ENCODE assay signal across 34 cellular contexts in genomic region chr11:94993400-94993943, GRCh38. TPM values are rescaled to one million over a fixed set of nuclear protein-coding genes. Genes with fewer than 3 reads are reported as not detected.
"Had no signal": no experiment of that assay in that cellular context is flagged by ENCODE, and none has a peak within 500 bp of the region (broad histone marks: within the 10 kb centered on the region; RNA-seq: fewer than 3 reads in every experiment).

No MANE protein-coding gene starts in this region.

- ATAC-seq: activated CD4-positive, alpha-beta T cell treated with anti-CD3 and anti-CD28 coated beads for 36 hours; activated CD8-positive, alpha-beta memory T cell treated with anti-CD3 and anti-CD28 coated beads, Interleukin-2, amount 10 ng/mL, durations not matched to agents 7 days and 5 days; activated CD8-positive, alpha-beta T cell treated with anti-CD3 and anti-CD28 coated beads, Interleukin-2, amount 10 ng/mL, durations not matched to agents 7 days and 5 days; activated naive CD8-positive, alpha-beta T cell treated with anti-CD3 and anti-CD28 coated beads, Interleukin-2, amount 50 U/mL, for 24 hours; body of pancreas; effector memory CD8-positive, alpha-beta T cell; foreskin keratinocyte; gastrocnemius medialis; heart left ventricle had no signal

- H3K9me3 ChIP-seq: adrenal gland, body of pancreas, esophagus muscularis mucosa, gastrocnemius medialis, heart left ventricle had no signal

- H3K4me1 ChIP-seq: adrenal gland, body of pancreas, esophagus muscularis mucosa, foreskin keratinocyte, gastrocnemius medialis, heart left ventricle had no signal

- H3K4me3 ChIP-seq: adrenal gland, body of pancreas, esophagus muscularis mucosa, gastrocnemius medialis, heart left ventricle had no signal

- DNase-seq: activated CD4-positive, alpha-beta memory T cell treated with anti-CD3 and anti-CD28 coated beads for 36 hours; activated CD4-positive, alpha-beta T cell treated with anti-CD3 and anti-CD28 coated beads for 36 hours; activated CD4-positive, alpha-beta T cell treated with anti-CD3 and anti-CD28 coated beads, Interleukin-2, amount 10 ng/mL, durations not matched to agents 24 days and 14 days; activated CD4-positive, CD25-positive, alpha-beta regulatory T cell; activated CD4-positive, CD25-positive, alpha-beta regulatory T cell treated with anti-CD3 and anti-CD28 coated beads, Interleukin-2, amount 50 U/mL, for 72 hours; activated CD8-positive, alpha-beta memory T cell treated with anti-CD3 and anti-CD28 coated beads, Interleukin-2, amount 10 ng/mL, durations not matched to agents 7 days and 5 days; activated CD8-positive, alpha-beta memory T cell treated with anti-CD3 and anti-CD28 coated beads, Interleukin-2, amount 50 U/mL, for 4 hours; activated CD8-positive, alpha-beta T cell treated with anti-CD3 and anti-CD28 coated beads, Interleukin-2, amount 10 ng/mL, durations not matched to agents 7 days and 5 days; activated effector memory CD4-positive, alpha-beta T cell treated with anti-CD3 and anti-CD28 coated beads, Interleukin-2, amount 50 U/mL, for 16 hours; activated naive CD4-positive, alpha-beta T cell treated with anti-CD3 and anti-CD28 coated beads for 36 hours; activated naive CD8-positive, alpha-beta T cell treated with anti-CD3 and anti-CD28 coated beads for 36 hours; activated naive CD8-positive, alpha-beta T cell treated with anti-CD3 and anti-CD28 coated beads, Interleukin-2, amount 50 U/mL, for 24 hours; activated T-cell treated with anti-CD3 and anti-CD28 coated beads, Interleukin-2, amount 50 U/mL, for 1 hour; activated T-cell treated with anti-CD3 and anti-CD28 coated beads, Interleukin-2, amount 50 U/mL, for 48 hours; adrenal gland; amygdala; aorta; body of pancreas; caudate nucleus; cortex of kidney; dermis blood vessel endothelial cell; effector CD4-positive, alpha-beta T cell; effector memory CD8-positive, alpha-beta T cell; erythroblast; foreskin keratinocyte; gastrocnemius medialis; glutamatergic neuron; heart left ventricle had no signal

- H3K27me3 ChIP-seq: adrenal gland, body of pancreas, esophagus muscularis mucosa, gastrocnemius medialis, heart left ventricle had no signal

- H3K27ac ChIP-seq: adrenal gland, body of pancreas, esophagus muscularis mucosa, foreskin keratinocyte, gastrocnemius medialis, heart left ventricle had no signal

- H3K36me3 ChIP-seq: adrenal gland, gastrocnemius medialis had no signal

- FAIRE-seq: colon had no signal

RNA-seq across cellular contexts. Expression of gene KDM4E, which starts 31.6 kb away (rescaled TPM):
- total RNA-seq: activated CD4-positive, alpha-beta memory T cell treated with anti-CD3 and anti-CD28 coated beads for 36 hours; activated CD4-positive, alpha-beta T cell treated with anti-CD3 and anti-CD28 coated beads for 36 hours; activated CD4-positive, alpha-beta T cell treated with anti-CD3 and anti-CD28 coated beads, Interleukin-2, amount 10 ng/mL, durations not matched to agents 24 days and 14 days; activated CD8-positive, alpha-beta memory T cell treated with anti-CD3 and anti-CD28 coated beads for 36 hours; activated CD8-positive, alpha-beta memory T cell treated with anti-CD3 and anti-CD28 coated beads, Interleukin-2, amount 10 ng/mL, durations not matched to agents 7 days and 5 days; activated CD8-positive, alpha-beta T cell treated with anti-CD3 and anti-CD28 coated beads, Interleukin-2, amount 10 ng/mL, durations not matched to agents 7 days and 5 days; activated naive CD4-positive, alpha-beta T cell treated with anti-CD3 and anti-CD28 coated beads for 36 hours; activated naive CD8-positive, alpha-beta T cell treated with anti-CD3 and anti-CD28 coated beads for 36 hours; activated T-helper 1 cell treated with anti-CD3 and anti-CD28 coated beads, Interleukin-12 subunit alpha, Interleukin-12 subunit beta, Interleukin-2, Interleukin-4 antibody, amounts not matched to agents 30 ng/mL and 10 ng/mL and 1 ng/mL, durations not matched to agents 14 hours and 24 hours and 36 hours; activated T-helper 2 cell treated with anti-CD3 and anti-CD28 coated beads, Interferon-gamma antibody, Interleukin-2, Interleukin-4, amounts not matched to agents 10 μg/mL and 5 μg/mL and 100 μg/mL, durations not matched to agents 14 hours and 24 hours and 36 hours; adrenal gland; aorta; body of pancreas; chondrocyte; dermis blood vessel endothelial cell; esophagus muscularis mucosa; foreskin keratinocyte; gastrocnemius medialis; heart left ventricle had no signal
- polyA plus RNA-seq: adrenal gland, aorta, foreskin keratinocyte, heart left ventricle had no signal

RNA-seq across cellular contexts. Expression of gene KDM4F, which starts 55.8 kb away (rescaled TPM):
- total RNA-seq: activated CD4-positive, alpha-beta memory T cell treated with anti-CD3 and anti-CD28 coated beads for 36 hours; activated CD4-positive, alpha-beta T cell treated with anti-CD3 and anti-CD28 coated beads for 36 hours; activated CD4-positive, alpha-beta T cell treated with anti-CD3 and anti-CD28 coated beads, Interleukin-2, amount 10 ng/mL, durations not matched to agents 24 days and 14 days; activated CD8-positive, alpha-beta memory T cell treated with anti-CD3 and anti-CD28 coated beads for 36 hours; activated CD8-positive, alpha-beta memory T cell treated with anti-CD3 and anti-CD28 coated beads, Interleukin-2, amount 10 ng/mL, durations not matched to agents 7 days and 5 days; activated CD8-positive, alpha-beta T cell treated with anti-CD3 and anti-CD28 coated beads, Interleukin-2, amount 10 ng/mL, durations not matched to agents 7 days and 5 days; activated naive CD4-positive, alpha-beta T cell treated with anti-CD3 and anti-CD28 coated beads for 36 hours; activated naive CD8-positive, alpha-beta T cell treated with anti-CD3 and anti-CD28 coated beads for 36 hours; activated T-helper 1 cell treated with anti-CD3 and anti-CD28 coated beads, Interleukin-12 subunit alpha, Interleukin-12 subunit beta, Interleukin-2, Interleukin-4 antibody, amounts not matched to agents 30 ng/mL and 10 ng/mL and 1 ng/mL, durations not matched to agents 14 hours and 24 hours and 36 hours; activated T-helper 2 cell treated with anti-CD3 and anti-CD28 coated beads, Interferon-gamma antibody, Interleukin-2, Interleukin-4, amounts not matched to agents 10 μg/mL and 5 μg/mL and 100 μg/mL, durations not matched to agents 14 hours and 24 hours and 36 hours; adrenal gland; aorta; body of pancreas; chondrocyte; dermis blood vessel endothelial cell; esophagus muscularis mucosa; foreskin keratinocyte; gastrocnemius medialis; heart left ventricle had no signal
- polyA plus RNA-seq: adrenal gland, aorta, foreskin keratinocyte, heart left ventricle had no signal
